ENCODE assay signal across 11 cellular contexts in the genomic region with DNA sequence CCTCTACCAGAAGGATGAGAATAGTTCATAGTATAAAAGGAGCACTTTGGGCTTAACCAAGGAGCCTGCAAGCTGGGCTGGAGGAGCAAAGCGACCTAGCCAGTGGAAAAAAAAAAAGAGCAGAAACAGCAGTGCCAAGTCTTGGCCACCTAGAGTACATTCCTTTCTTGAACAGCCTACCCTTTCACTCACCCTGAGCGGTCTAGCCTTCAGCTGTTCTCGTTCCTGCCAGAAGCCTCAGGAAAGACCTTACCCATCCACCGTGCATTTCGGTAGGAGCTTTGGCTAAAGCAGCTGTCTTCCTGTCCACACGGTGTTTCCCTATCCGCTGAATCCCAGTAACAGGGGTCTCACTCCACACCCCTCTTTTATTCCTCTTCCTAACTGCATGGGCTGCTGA.
A peak's percentile ranks its signal among the peaks of the same experiment; 100 is the strongest.
DNase-seq lines count a peak whose midpoint lies in the region; ATAC-seq and TF ChIP-seq lines count a peak whose summit lies in the region.
"Had no signal": no experiment of that assay in that cellular context is flagged by ENCODE, and none has a peak within 500 bp of the region (broad histone marks: within the 10 kb centered on the region; RNA-seq: fewer than 3 reads in every experiment).

No MANE protein-coding gene starts in this region.

- DNase-seq in AG09319 (ENCODE audit: extremely low read depth, low read depth) (peak; percentile 72), SJSA1 (ENCODE audit: low read depth in 1 of 2, low spot score in 2 of 2) (peak in 1 of 2 experiments; percentile 27), fibroblast of mammary gland (ENCODE audit: low read depth) (peak; percentile 50), ovary (peak in 4 of 5 donors; percentile 17 to 54 (median 38)), NCI-H1048 (lab: John Stamatoyannopoulos, UW) (no peak)
- DNase-seq in activated T-cell treated with anti-CD3 and anti-CD28 coated beads, Interleukin-2, amount 50 U/mL, for 72 hours, result no peak
- DNase-seq: activated T-cell treated with anti-CD3 and anti-CD28 coated beads for 4 hours had no signal

- no peak overlapping the region for H3K4me3 Mint-ChIP-seq in activated T-cell treated with anti-CD3 and anti-CD28 coated beads, Interleukin-2, amount 50 U/mL, for 72 hours
- H3K4me3 Mint-ChIP-seq: stimulated activated effector memory CD8-positive, alpha-beta T cell treated with anti-CD3 and anti-CD28 coated beads, Interleukin-12 subunit alpha, Interleukin-12 subunit beta, amount 100 ng/mL, for 72 hours had no signal

- TF ChIP-seq CTCF in AG09319 (IDR thresholded peaks at IDR 0.05; ENCODE audit: low read depth, low read length), result no peak
- TF ChIP-seq CTCF in fibroblast of mammary gland (conservative IDR thresholded peaks at IDR 0.05; ENCODE audit: control insufficient read depth, insufficient read depth, low read depth, low read length), result no peak
- TF ChIP-seq CTCF in ovary (IDR thresholded peaks at IDR 0.05), result no peak

- intact Hi-C loops in ovary (cut with DNase I), result no loop called here

- H3K4me3 ChIP-seq in SJSA1 (peak overlapping the region; percentile 16; the same call in 1 of the 2 replicates), fibroblast of mammary gland (ENCODE audit: control insufficient read depth, low read depth, low read length) (peak overlapping the region; percentile 42), ovary (peak overlapping the region; percentile 34)

- peaks cover 20% of the 10 kb centered on the region for H3K27me3 Mint-ChIP-seq in activated T-cell treated with anti-CD3 and anti-CD28 coated beads, Interleukin-2, amount 50 U/mL, for 72 hours (ENCODE audit: low read depth)

- no peaks in the 10 kb centered on the region for H3K4me1 Mint-ChIP-seq in activated T-cell treated with anti-CD3 and anti-CD28 coated beads, Interleukin-2, amount 50 U/mL, for 72 hours (ENCODE audit: low read depth)
- H3K4me1 Mint-ChIP-seq: stimulated activated effector memory CD8-positive, alpha-beta T cell treated with anti-CD3 and anti-CD28 coated beads, Interleukin-12 subunit alpha, Interleukin-12 subunit beta, amount 100 ng/mL, for 72 hours had no signal

- no peak for TF ChIP-seq POLR2A in ovary (IDR thresholded peaks at IDR 0.05)

- no peaks in the 10 kb centered on the region for H3K36me3 Mint-ChIP-seq in activated T-cell treated with anti-CD3 and anti-CD28 coated beads, Interleukin-2, amount 50 U/mL, for 72 hours (ENCODE audit: insufficient read depth in 2 of 2)

- no peaks in the 10 kb centered on the region for H3K9me3 ChIP-seq in SJSA1 (replicated peaks)
- no peaks in the 10 kb centered on the region for H3K9me3 ChIP-seq in ovary

- no peaks in the 10 kb centered on the region for H3K27me3 ChIP-seq in SJSA1 (replicated peaks)
- H3K27me3 ChIP-seq in ovary, result no peaks in the 10 kb centered on the region

- no peak for ATAC-seq in HG02642 (IDR thresholded peaks at IDR 0.05; ENCODE audit: poor library complexity, unreplicated experiment)
- no peak for ATAC-seq in GM21717 (IDR thresholded peaks at IDR 0.05; ENCODE audit: unreplicated experiment)
- no peak for ATAC-seq in activated T-cell treated with anti-CD3 and anti-CD28 coated beads, Interleukin-2, amount 50 U/mL, for 72 hours (replicated peaks in 1 of 2)
- ATAC-seq: stimulated activated effector memory CD8-positive, alpha-beta T cell treated with anti-CD3 and anti-CD28 coated beads, Interleukin-12 subunit alpha, Interleukin-12 subunit beta, amount 100 ng/mL, for 72 hours had no signal

- WGBS in ovary, 3 donors, result 3 to 4% (median 4%) methylated on average over 7 of the region's 7 CpGs

- H3K27ac Mint-ChIP-seq in activated T-cell treated with anti-CD3 and anti-CD28 coated beads, Interleukin-2, amount 50 U/mL, for 72 hours, result no peak overlapping the region
- H3K27ac Mint-ChIP-seq: stimulated activated effector memory CD8-positive, alpha-beta T cell treated with anti-CD3 and anti-CD28 coated beads, Interleukin-12 subunit alpha, Interleukin-12 subunit beta, amount 100 ng/mL, for 72 hours had no signal

- H3K9me3 Mint-ChIP-seq in activated T-cell treated with anti-CD3 and anti-CD28 coated beads, Interleukin-2, amount 50 U/mL, for 72 hours, result no peaks in the 10 kb centered on the region
- H3K9me3 Mint-ChIP-seq: stimulated activated effector memory CD8-positive, alpha-beta T cell treated with anti-CD3 and anti-CD28 coated beads, Interleukin-12 subunit alpha, Interleukin-12 subunit beta, amount 100 ng/mL, for 72 hours had no signal

- H3K4me1 ChIP-seq in SJSA1 (replicated peaks) (peaks cover 14% of the 10 kb centered on the region; the same call in 1 of the 2 replicates), ovary (ENCODE audit: insufficient read depth) (peaks cover 2% of the 10 kb centered on the region)

- TF ChIP-seq EP300 in ovary (IDR thresholded peaks at IDR 0.05), result no peak

- no peak overlapping the region for H3K27ac ChIP-seq in SJSA1
- peak overlapping the region in 1 of 2 donors; percentile 62 for H3K27ac ChIP-seq in ovary
- H3K27ac ChIP-seq: C4-2B had no signal

- H3K36me3 ChIP-seq in SJSA1 (no peaks in the 10 kb centered on the region), ovary (no peaks in the 10 kb centered on the region)

Comparison
In these comparisons a context has a peak if more than half of its experiments do, and no peak if none do; other contexts are left out.
1. DNase-seq: peak in AG09319 (single experiment), fibroblast of mammary gland (single experiment) and ovary (4 of 5); none in activated T-cell treated with anti-CD3 and anti-CD28 coated beads, Interleukin-2, amount 50 U/mL, for 72 hours (0 of 2) and NCI-H1048 (single experiment).
2. Peak in every context shown above with its lines, with median percentiles within 50 percentile points of each other: H3K4me3 ChIP-seq.